In genomic region chr17:66353937-66354401, GRCh38 we compare ENCODE assay signal across 16 cellular contexts. TPM values are rescaled to one million over a fixed set of nuclear protein-coding genes. Genes with fewer than 3 reads are reported as not detected.
DNase-seq lines count a peak whose midpoint lies in the region; ATAC-seq, FAIRE-seq and TF ChIP-seq lines count a peak whose summit lies in the region.
"Had no signal": no experiment of that assay in that cellular context is flagged by ENCODE, and none has a peak within 500 bp of the region (broad histone marks: within the 10 kb centered on the region; RNA-seq: fewer than 3 reads in every experiment).

No MANE protein-coding gene starts in this region.

- DNase-seq in A172 (ENCODE audit: low spot score), result peak; percentile 40
- DNase-seq in ELR (ENCODE audit: low read depth), result peak; percentile 62
- no peak for DNase-seq in WTC11 (ENCODE audit: low spot score)
- DNase-seq in fibroblast of pulmonary artery (ENCODE audit: low read depth), result peak; percentile 69
- DNase-seq in GM12891 (ENCODE audit: insufficient read length, low spot score), result no peak
- DNase-seq in Karpas-422, result no peak
- DNase-seq in GM19239 (ENCODE audit: insufficient read length, low spot score), result no peak
- no peak for DNase-seq in OCI-M1 (lab: John Stamatoyannopoulos, UW)
- DNase-seq: activated CD4-positive, alpha-beta T cell treated with anti-CD3 and anti-CD28 coated beads for 1 hour; activated naive CD4-positive, alpha-beta T cell treated with anti-CD3 and anti-CD28 coated beads, Interleukin-2, amount 50 U/mL, for 16 hours; erythroblast; MM.1S; naive B cell; psoas muscle had no signal

- no peak overlapping the region for H3K27ac ChIP-seq in Karpas-422 (ENCODE audit: low read length)
- H3K27ac ChIP-seq: psoas muscle had no signal

- peaks cover 14% of the 10 kb centered on the region for H4K20me1 ChIP-seq in Karpas-422 (ENCODE audit: insufficient read depth, low read depth, low read length)

- H2AFZ ChIP-seq in Karpas-422 (ENCODE audit: low read length), result no peak overlapping the region

- no peaks in the 10 kb centered on the region for H3K9me3 Mint-ChIP-seq in WTC11
- H3K9me3 Mint-ChIP-seq: naive B cell; T-helper 1 cell treated with Interleukin-12 subunit alpha and Interleukin-12 subunit beta and Interleukin-4 antibody, amounts not matched to agents 30 μg/mL and 1 μg/mL, for 36 hours had no signal

- TF ChIP-seq POLR2A in GM12891 (IDR thresholded peaks at IDR 0.05; ENCODE audit: low read depth, low read length), result no peak

- H3K4me1 Mint-ChIP-seq in WTC11, result peaks cover 47% of the 10 kb centered on the region
- H3K4me1 Mint-ChIP-seq: naive B cell had no signal

- H3K4me3 Mint-ChIP-seq in WTC11, result no peak overlapping the region
- H3K4me3 Mint-ChIP-seq: naive B cell; T-helper 1 cell treated with Interleukin-12 subunit alpha and Interleukin-12 subunit beta and Interleukin-4 antibody, amounts not matched to agents 30 μg/mL and 1 μg/mL, for 36 hours had no signal

- H3K9me3 ChIP-seq in Karpas-422 (ENCODE audit: low read length), result no peaks in the 10 kb centered on the region
- H3K9me3 ChIP-seq: psoas muscle had no signal

- no peak for ATAC-seq in WTC11
- ATAC-seq: psoas muscle had no signal

- H3K4me1 ChIP-seq in Karpas-422 (ENCODE audit: low read length), result peaks cover 7% of the 10 kb centered on the region

- H3K36me3 Mint-ChIP-seq in WTC11, result no peaks in the 10 kb centered on the region
- H3K36me3 Mint-ChIP-seq: naive B cell had no signal

- H3K9me2 ChIP-seq in Karpas-422 (replicated peaks; ENCODE audit: insufficient read depth, low read length), result no peaks in the 10 kb centered on the region

- H3K27me3 ChIP-seq in Karpas-422 (ENCODE audit: low read length), result no peaks in the 10 kb centered on the region

- H3K79me2 ChIP-seq in Karpas-422 (ENCODE audit: low read length), result no peaks in the 10 kb centered on the region

- 0 out of 2 replicates have a peak overlapping the region, but pooled peaks have one; percentile 54 for H3K27ac Mint-ChIP-seq in WTC11
- H3K27ac Mint-ChIP-seq: naive B cell; T-helper 1 cell treated with Interleukin-12 subunit alpha and Interleukin-12 subunit beta and Interleukin-4 antibody, amounts not matched to agents 30 μg/mL and 1 μg/mL, for 36 hours had no signal

- H3K9ac ChIP-seq in Karpas-422 (ENCODE audit: low read length), result no peak overlapping the region

- H3K4me3 ChIP-seq in fibroblast of pulmonary artery (replicated peaks; ENCODE audit: low read depth, low read length) (peak overlapping the region; percentile 19), Karpas-422 (ENCODE audit: low read length) (no peak overlapping the region)
- H3K4me3 ChIP-seq: psoas muscle had no signal

- POLR2A ChIA-PET in WTC11 (lab: Charles Lee), result interaction anchor here (1.0 kb wide), 1 partner anchor 13 kb away, joined by 3 read pairs; no protein-coding TSS in a partner anchor

- TF ChIP-seq CTCF in WTC11 (IDR thresholded peaks at IDR 0.05) (no peak), fibroblast of pulmonary artery (IDR thresholded peaks at IDR 0.05; ENCODE audit: low read length, missing control alignments) (no peak)

- H3K4me2 ChIP-seq in Karpas-422 (ENCODE audit: low read depth, low read length, poor library complexity, severe bottlenecking), result no peak overlapping the region

- H3K36me3 ChIP-seq in Karpas-422 (ENCODE audit: insufficient read depth, low read length), result no peaks in the 10 kb centered on the region

- FAIRE-seq in GM12891 (lab: Jason Lieb, UNC), result no peak
- FAIRE-seq in GM19239 (lab: Jason Lieb, UNC), result no peak
- FAIRE-seq: HTR-8/SVneo had no signal

- CTCF ChIA-PET in WTC11 (lab: Charles Lee), result interaction anchor here (0.7 to 1.5 kb wide), 3 partner anchors 44 to 320 kb away, joined by 3 to 6 read pairs (median 3); no protein-coding TSS in a partner anchor

- no peaks in the 10 kb centered on the region for H3K27me3 Mint-ChIP-seq in WTC11 (ENCODE audit: low read depth)

TF ChIP-seq in WTC11, 78 proteins besides CTCF, POLR2A, EP300 and RAD21:
- TF ChIP-seq TP53 (CRISPR knock-in tag; IDR thresholded peaks at IDR 0.05), result no peak

TF ChIP-seq in GM12891, 5 proteins besides CTCF, POLR2A, EP300 and RAD21:
- TF ChIP-seq SPI1 (IDR thresholded peaks at IDR 0.05; ENCODE audit: low read depth, low read length), result no peak
- no peak for TF ChIP-seq TAF1 (IDR thresholded peaks at IDR 0.05; ENCODE audit: low read depth, low read length)
- no peak for TF ChIP-seq PAX5 (IDR thresholded peaks at IDR 0.05; ENCODE audit: insufficient read depth, low read length, severe bottlenecking)
- TF ChIP-seq POU2F2 (IDR thresholded peaks at IDR 0.05; ENCODE audit: low read depth, low read length), result no peak

RNA-seq across cellular contexts. Expression of gene PRKCA, which starts 51.6 kb away (rescaled TPM):
- total RNA-seq in A172 (2014; rRNA removed; shearing (Covaris generic)), result 21.6 and 24.2 TPM in 2 replicates
- 21.1 to 29.5 TPM (median 21.6 TPM) in 3 replicates for total RNA-seq in WTC11 (2021)
- polyA plus RNA-seq in GM12891 (2012; ENCODE audit: low read depth, missing spikeins), result 0.05 TPM
- total RNA-seq in Karpas-422 (2014; rRNA removed; shearing (Covaris generic); ENCODE audit: low replicate concordance), result 4.3 and 4.4 TPM in 2 replicates

Comparison
In these comparisons a context has a peak if more than half of its experiments do, and no peak if none do; other contexts are left out.
1. DNase-seq: peak in A172 (single experiment), ELR (single experiment) and fibroblast of pulmonary artery (single experiment); none in WTC11 (single experiment), GM12891 (single experiment), Karpas-422 (single experiment), GM19239 (single experiment) and OCI-M1 (single experiment).